In the genomic region with DNA sequence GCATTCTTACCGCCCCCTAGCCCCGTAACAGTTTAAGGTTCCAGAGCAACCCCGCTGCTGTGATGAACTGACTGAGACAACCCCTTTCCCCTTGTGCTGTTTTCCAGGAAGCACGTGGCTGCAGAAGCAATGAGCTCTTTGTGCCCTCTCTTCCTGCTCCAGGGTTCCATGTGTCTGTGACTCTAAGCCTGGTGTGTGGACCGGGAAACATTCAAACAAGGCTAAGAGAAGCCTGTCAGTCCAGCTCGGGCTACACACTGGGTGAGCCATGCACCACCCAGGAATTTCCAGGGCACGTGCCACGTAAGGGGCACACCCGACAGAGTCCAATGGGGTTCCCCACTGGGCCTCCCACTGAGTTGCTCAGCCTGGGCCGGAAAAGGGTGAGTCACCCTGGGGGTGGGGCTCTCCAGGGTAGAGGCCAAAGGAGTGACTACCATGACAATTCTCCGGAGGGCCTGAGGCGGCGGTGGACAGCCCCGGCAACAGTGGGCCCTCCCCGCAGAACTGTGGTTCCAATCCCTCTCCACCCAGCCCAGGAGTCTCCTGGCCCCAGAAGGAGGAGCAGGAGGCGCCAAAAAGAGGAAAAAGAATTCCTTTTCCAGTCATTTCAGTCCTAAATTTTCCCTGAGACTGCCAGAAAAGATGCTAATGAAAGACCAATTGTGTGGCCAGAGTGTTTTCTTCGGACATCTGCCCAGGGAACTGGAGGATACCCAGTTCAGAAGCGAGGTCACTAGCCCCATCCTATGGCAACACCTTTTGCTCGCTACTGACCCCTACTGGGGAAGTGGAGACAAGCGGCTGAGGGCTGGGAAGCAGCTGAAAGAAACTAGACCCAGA, we compare ENCODE assay signal across 8 cellular contexts.
DNase-seq lines count a peak whose midpoint lies in the region; ATAC-seq and TF ChIP-seq lines count a peak whose summit lies in the region.

No MANE protein-coding gene starts in this region.

- H3K4me2 ChIP-seq in neural cell (ENCODE audit: low read length): no peak overlapping the region

- H3F3A ChIP-seq in neural cell (ENCODE audit: insufficient read depth, low read length, poor library complexity, severe bottlenecking): no peaks in the 10 kb centered on the region

- no peaks in the 10 kb centered on the region for H4K20me1 ChIP-seq in neural cell (ENCODE audit: insufficient read depth)

- H3K36me3 ChIP-seq in BE2C (no peaks in the 10 kb centered on the region), neural cell (ENCODE audit: insufficient read depth, low read length) (no peaks in the 10 kb centered on the region)

- no peak overlapping the region for H2AFZ ChIP-seq in neural cell (ENCODE audit: low read depth, low read length)

- no peak overlapping the region for H3K27ac ChIP-seq in neural cell (ENCODE audit: low read length)

- H3K79me2 ChIP-seq in neural cell (replicated peaks; ENCODE audit: insufficient read depth, low read length): no peaks in the 10 kb centered on the region

- no peaks in the 10 kb centered on the region for H3K4me1 ChIP-seq in BE2C

- no peak for TF ChIP-seq EP300 in neural cell (conservative IDR thresholded peaks at IDR 0.05; ENCODE audit: poor library complexity, severe bottlenecking)

- peak overlapping the region; percentile 23 to 48 for H3K4me3 Mint-ChIP-seq in stimulated activated naive CD8-positive, alpha-beta T cell treated with anti-CD3 and anti-CD28 coated beads, Interleukin-15, amount 100 ng/mL, for 72 hours

- ATAC-seq in GM19035 (IDR thresholded peaks at IDR 0.05; ENCODE audit: unreplicated experiment) (peak; percentile 87), HG03280 (IDR thresholded peaks at IDR 0.05; ENCODE audit: unreplicated experiment) (peak; percentile 81)
- peak; percentile 94 for ATAC-seq in stimulated activated naive CD8-positive, alpha-beta T cell treated with anti-CD3 and anti-CD28 coated beads, Interleukin-15, amount 100 ng/mL, for 72 hours

- peaks cover 10% of the 10 kb centered on the region for H3K27me3 Mint-ChIP-seq in stimulated activated naive CD8-positive, alpha-beta T cell treated with anti-CD3 and anti-CD28 coated beads, Interleukin-15, amount 100 ng/mL, for 72 hours

- peaks cover 9% of the 10 kb centered on the region for H3K4me1 Mint-ChIP-seq in stimulated activated naive CD8-positive, alpha-beta T cell treated with anti-CD3 and anti-CD28 coated beads, Interleukin-15, amount 100 ng/mL, for 72 hours

- H3K27ac Mint-ChIP-seq in stimulated activated naive CD8-positive, alpha-beta T cell treated with anti-CD3 and anti-CD28 coated beads, Interleukin-15, amount 100 ng/mL, for 72 hours: peak overlapping the region; percentile 54 to 81

- H3K9me3 Mint-ChIP-seq in stimulated activated naive CD8-positive, alpha-beta T cell treated with anti-CD3 and anti-CD28 coated beads, Interleukin-15, amount 100 ng/mL, for 72 hours: peaks cover 6 to 7% of the 10 kb centered on the region in 2 donors

- no peak overlapping the region for H3K4me3 ChIP-seq in BE2C (ENCODE audit: low read depth, low read length)
- no peak overlapping the region for H3K4me3 ChIP-seq in neural cell (ENCODE audit: low read length)

- TF ChIP-seq CTCF in BE2C (IDR thresholded peaks at IDR 0.05; ENCODE audit: low read depth, low read length) (peak; percentile 86), neural cell (IDR thresholded peaks at IDR 0.05; ENCODE audit: poor library complexity, severe bottlenecking) (peak; percentile 18)

- no peak for TF ChIP-seq RAD21 in neural cell (conservative IDR thresholded peaks at IDR 0.05)

- peak; percentile 50 for DNase-seq in BE2C
- DNase-seq in activated T-helper 1 cell treated with Interleukin-2 at 50 U/mL for 16 hours (ENCODE audit: low read depth): peak; percentile 65
- peak; percentile 90 for DNase-seq in fibroblast of peridontal ligament (ENCODE audit: extremely low read depth)
- DNase-seq in stimulated activated naive CD8-positive, alpha-beta T cell treated with anti-CD3 and anti-CD28 coated beads, Interleukin-15, amount 100 ng/mL, for 72 hours: peak; percentile 78 to 83

- H3K27me3 ChIP-seq in BE2C (no peaks in the 10 kb centered on the region), neural cell (ENCODE audit: insufficient read depth, low read depth, low read length) (no peaks in the 10 kb centered on the region)

- no peak overlapping the region for H3K9ac ChIP-seq in neural cell (ENCODE audit: low read length)

- H3K9me3 ChIP-seq in BE2C: no peaks in the 10 kb centered on the region
- no peaks in the 10 kb centered on the region for H3K9me3 ChIP-seq in neural cell (ENCODE audit: low read length)

- H3K9me2 ChIP-seq in neural cell (ENCODE audit: insufficient read depth, low read length): no peaks in the 10 kb centered on the region

TF ChIP-seq in PFSK-1, 5 proteins besides CTCF, POLR2A, EP300 and RAD21:
- TF ChIP-seq, protein P1, sequence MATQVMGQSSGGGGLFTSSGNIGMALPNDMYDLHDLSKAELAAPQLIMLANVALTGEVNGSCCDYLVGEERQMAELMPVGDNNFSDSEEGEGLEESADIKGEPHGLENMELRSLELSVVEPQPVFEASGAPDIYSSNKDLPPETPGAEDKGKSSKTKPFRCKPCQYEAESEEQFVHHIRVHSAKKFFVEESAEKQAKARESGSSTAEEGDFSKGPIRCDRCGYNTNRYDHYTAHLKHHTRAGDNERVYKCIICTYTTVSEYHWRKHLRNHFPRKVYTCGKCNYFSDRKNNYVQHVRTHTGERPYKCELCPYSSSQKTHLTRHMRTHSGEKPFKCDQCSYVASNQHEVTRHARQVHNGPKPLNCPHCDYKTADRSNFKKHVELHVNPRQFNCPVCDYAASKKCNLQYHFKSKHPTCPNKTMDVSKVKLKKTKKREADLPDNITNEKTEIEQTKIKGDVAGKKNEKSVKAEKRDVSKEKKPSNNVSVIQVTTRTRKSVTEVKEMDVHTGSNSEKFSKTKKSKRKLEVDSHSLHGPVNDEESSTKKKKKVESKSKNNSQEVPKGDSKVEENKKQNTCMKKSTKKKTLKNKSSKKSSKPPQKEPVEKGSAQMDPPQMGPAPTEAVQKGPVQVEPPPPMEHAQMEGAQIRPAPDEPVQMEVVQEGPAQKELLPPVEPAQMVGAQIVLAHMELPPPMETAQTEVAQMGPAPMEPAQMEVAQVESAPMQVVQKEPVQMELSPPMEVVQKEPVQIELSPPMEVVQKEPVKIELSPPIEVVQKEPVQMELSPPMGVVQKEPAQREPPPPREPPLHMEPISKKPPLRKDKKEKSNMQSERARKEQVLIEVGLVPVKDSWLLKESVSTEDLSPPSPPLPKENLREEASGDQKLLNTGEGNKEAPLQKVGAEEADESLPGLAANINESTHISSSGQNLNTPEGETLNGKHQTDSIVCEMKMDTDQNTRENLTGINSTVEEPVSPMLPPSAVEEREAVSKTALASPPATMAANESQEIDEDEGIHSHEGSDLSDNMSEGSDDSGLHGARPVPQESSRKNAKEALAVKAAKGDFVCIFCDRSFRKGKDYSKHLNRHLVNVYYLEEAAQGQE (IDR thresholded peaks at IDR 0.05; ENCODE audit: insufficient read depth in 1 of 2, low read depth in 2 of 2, low read length in 2 of 2): no peak
- TF ChIP-seq SIN3A (IDR thresholded peaks at IDR 0.05; ENCODE audit: borderline replicate concordance, insufficient read depth, low read length): 0 out of 2 replicates have a peak, but pooled peaks have one; percentile 44

TF ChIP-seq in neural cell, 6 proteins besides CTCF, POLR2A, EP300 and RAD21:
- TF ChIP-seq, protein P1 (IDR thresholded peaks at IDR 0.05; ENCODE audit: borderline replicate concordance): no peak
- TF ChIP-seq TAF1 (IDR thresholded peaks at IDR 0.05; ENCODE audit: low read depth) (no peak), EZH2 (IDR thresholded peaks at IDR 0.05; ENCODE audit: borderline replicate concordance, insufficient read depth, low read length, poor library complexity, severe bottlenecking) (no peak), SMC3 (conservative IDR thresholded peaks at IDR 0.05; ENCODE audit: poor library complexity) (no peak), POLR2AphosphoS5 (IDR thresholded peaks at IDR 0.05) (no peak), MXI1 (conservative IDR thresholded peaks at IDR 0.05; ENCODE audit: poor library complexity, severe bottlenecking) (no peak)
